8 cellular contexts compared by ENCODE assay signal in genomic region chr17:81833921-81834830, GRCh38. TPM values are rescaled to one million over a fixed set of nuclear protein-coding genes. Genes with fewer than 3 reads are reported as not detected.
A peak's percentile ranks its signal among the peaks of the same experiment; 100 is the strongest.
DNase-seq lines count a peak whose midpoint lies in the region; TF ChIP-seq lines count a peak whose summit lies in the region.

No MANE protein-coding gene starts in this region.

- intact Hi-C loops in esophagus squamous epithelium (cut with DNase I) (no loop called here), prostate gland (cut with DNase I) (no loop called here)

- peak overlapping the region; percentile 92 for H3K27ac ChIP-seq in RWPE1
- peak overlapping the region; percentile 88 to 95 (median 90) for H3K27ac ChIP-seq in esophagus squamous epithelium
- peak overlapping the region; percentile 86 to 92 for H3K27ac ChIP-seq in prostate gland

- no peaks in the 10 kb centered on the region for H3K9me3 ChIP-seq in esophagus squamous epithelium
- no peaks in the 10 kb centered on the region for H3K9me3 ChIP-seq in prostate gland

- POLR2A ChIA-PET in RWPE1 (lab: Yijun Ruan, JAX; ENCODE audit: low non-redundant PET), result interaction anchor here (0.5 to 0.6 kb wide), 3 partner anchors 9 to 163 kb away, joined by 3 to 4 read pairs (median 4); no protein-coding TSS in a partner anchor

- 70 to 85% methylated on average over 20 to 21 of the region's 31 CpGs for WGBS in esophagus squamous epithelium, 2 donors
- WGBS in prostate gland, result 76% methylated on average over 29 of the region's 31 CpGs

- H3K27me3 ChIP-seq in esophagus squamous epithelium (no peaks in the 10 kb centered on the region), prostate gland (replicated peaks; ENCODE audit: insufficient read depth) (no peaks in the 10 kb centered on the region)

- CTCF ChIA-PET in RWPE1 (lab: Yijun Ruan, JAX), result interaction anchor here (0.7 to 1.1 kb wide), 2 partner anchors 21 to 39 kb away, joined by 3 read pairs; no protein-coding TSS in a partner anchor

- TF ChIP-seq POLR2A in esophagus squamous epithelium (IDR thresholded peaks at IDR 0.05) (no peak), prostate gland (IDR thresholded peaks at IDR 0.05) (no peak)

- DNase-seq in RWPE1 (ENCODE audit: low spot score) (no peak), esophagus squamous epithelium (lab: John Stamatoyannopoulos, UW) (no peak), prostate gland (ENCODE audit: low spot score) (no peak), H4 (ENCODE audit: low spot score) (no peak), NCI-H146 treated with DMSO at 0.1 percent for 48 hours (lab: John Stamatoyannopoulos, UW; ENCODE audit: unreplicated experiment) (no peak)
- DNase-seq in stimulated activated CD4-positive, alpha-beta T cell treated with anti-CD3 and anti-CD28 coated beads, Interleukin-4, amount 100 ng/mL, for 1 hour, result no peak
- no peak for DNase-seq in stimulated activated CD8-positive, alpha-beta memory T cell treated with anti-CD3 and anti-CD28 coated beads, Interleukin-4, amount 100 ng/mL, for 48 hours

- no peak for TF ChIP-seq CTCF in RWPE1 (conservative IDR thresholded peaks at IDR 0.05; ENCODE audit: low read depth)
- no peak for TF ChIP-seq CTCF in esophagus squamous epithelium (IDR thresholded peaks at IDR 0.05)
- TF ChIP-seq CTCF in prostate gland (IDR thresholded peaks at IDR 0.05), result no peak

- no peaks in the 10 kb centered on the region for H3K36me3 ChIP-seq in esophagus squamous epithelium
- H3K36me3 ChIP-seq in prostate gland, result no peaks in the 10 kb centered on the region

- H3K4me1 ChIP-seq in esophagus squamous epithelium, result peaks cover 29 to 61% (median 29%) of the 10 kb centered on the region in 3 donors
- peaks cover 8% of the 10 kb centered on the region for H3K4me1 ChIP-seq in prostate gland (replicated peaks)

- H3K4me3 ChIP-seq in GM08714 (ENCODE audit: low read length), result peak overlapping the region; percentile 92
- peak overlapping the region; percentile 47 to 95 (median 70) for H3K4me3 ChIP-seq in esophagus squamous epithelium
- peak overlapping the region; percentile 61 to 78 for H3K4me3 ChIP-seq in prostate gland

RNA-seq across cellular contexts. Expression of gene PPP1R27, which starts 0.7 kb away (rescaled TPM):
- total RNA-seq in esophagus squamous epithelium, result not detected
- 1 to 10 TPM in 1 of 2 donors, not detected in 1; 1.6 TPM for total RNA-seq in prostate gland
- not detected in 2 replicates for total RNA-seq in H4 (2014; rRNA removed; shearing (Covaris generic))

RNA-seq across cellular contexts. Expression of gene MCRIP1, which starts 1.1 kb away (rescaled TPM):
- total RNA-seq in esophagus squamous epithelium, result 10 to 100 TPM in 3 of 4 donors, 1 to 10 TPM in 1; 8.7 to 28.0 (median 13.2) TPM
- total RNA-seq in prostate gland, result 100 to 1,000 TPM in 1 of 2 donors, 10 to 100 TPM in 1; 83.6 to 150 TPM
- 13.7 and 14.9 TPM in 2 replicates for total RNA-seq in H4 (2014; rRNA removed; shearing (Covaris generic))

RNA-seq across cellular contexts. Expression of gene P4HB, which starts 26.2 kb away (rescaled TPM):
- total RNA-seq in esophagus squamous epithelium (1,000 to 10,000 TPM in 3 of 4 donors, 100 to 1,000 TPM in 1; 459 to 2,191 (median 1,569) TPM), prostate gland (1,000 to 10,000 TPM in 1 of 2 donors, 100 to 1,000 TPM in 1; 509 to 2,101 TPM)
- 921 and 1,439 TPM in 2 replicates for total RNA-seq in H4 (2014; rRNA removed; shearing (Covaris generic))

RNA-seq across cellular contexts. Expression of gene GCGR, which starts 30.2 kb away (rescaled TPM):
- not detected for total RNA-seq in esophagus squamous epithelium
- under 1 TPM in 1 of 2 donors, not detected in 1; 0.97 TPM for total RNA-seq in prostate gland
- not detected in 2 replicates for total RNA-seq in H4 (2014; rRNA removed; shearing (Covaris generic))

RNA-seq across cellular contexts. Expression of gene ARHGDIA, which starts 37.0 kb away (rescaled TPM):
- total RNA-seq in esophagus squamous epithelium, result 100 to 1,000 TPM; 166 to 239 (median 176) TPM
- total RNA-seq in prostate gland, result 100 to 1,000 TPM; 193 to 274 TPM
- 78.2 and 78.9 TPM in 2 replicates for total RNA-seq in H4 (2014; rRNA removed; shearing (Covaris generic))
